Comparison of ENCODE assay signal across 8 cellular contexts in the genomic region with DNA sequence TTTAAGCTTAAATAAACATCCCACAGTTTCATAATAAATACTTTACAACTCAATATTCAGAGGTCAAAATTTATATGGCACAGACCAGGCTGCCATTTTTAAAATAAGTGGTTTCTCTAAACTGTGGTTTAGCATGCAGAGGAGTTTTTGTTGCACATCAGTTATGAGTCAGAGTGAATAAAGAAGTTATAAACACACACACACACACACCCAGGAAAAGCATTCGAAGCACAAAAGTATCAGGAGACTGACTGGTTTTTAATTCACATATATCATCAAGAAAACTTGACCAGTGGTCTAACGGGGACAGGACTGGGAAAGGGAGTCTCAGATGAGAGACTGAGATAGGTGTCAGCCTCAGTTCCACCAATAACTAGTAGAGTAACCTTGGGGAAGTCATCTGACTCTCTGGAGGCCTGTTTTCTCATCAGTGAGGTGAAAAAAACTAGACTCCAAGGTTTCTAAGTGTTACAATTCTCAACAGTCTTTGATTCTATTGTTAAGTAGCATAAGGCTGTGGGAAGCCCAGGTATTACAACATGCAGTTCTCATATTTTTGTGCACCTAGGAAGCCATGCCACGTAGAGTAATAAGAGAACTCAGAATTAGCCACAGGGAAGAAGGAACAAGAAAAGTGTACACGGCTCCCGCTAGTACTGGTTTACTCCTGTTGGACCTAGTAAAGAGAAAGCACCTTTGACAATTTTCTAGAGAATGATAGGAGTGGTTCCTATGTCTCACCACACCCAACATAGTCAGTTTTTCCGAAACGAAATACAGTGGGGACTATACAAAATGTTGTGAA. TPM values are rescaled to one million over a fixed set of nuclear protein-coding genes. Genes with fewer than 3 reads are reported as not detected.
DNase-seq lines count a peak whose midpoint lies in the region; ATAC-seq lines count a peak whose summit lies in the region.

No MANE protein-coding gene starts in this region.

- ATAC-seq in HG03139 (IDR thresholded peaks at IDR 0.05; ENCODE audit: unreplicated experiment) = no peak
- ATAC-seq in HG03439 (IDR thresholded peaks at IDR 0.05; ENCODE audit: unreplicated experiment) = no peak
- ATAC-seq in HG02938 (IDR thresholded peaks at IDR 0.05; ENCODE audit: unreplicated experiment) = no peak

- DNase-seq in ELR (ENCODE audit: low read depth) (peak; percentile 91), HT-29 (ENCODE audit: low spot score) (peak; percentile 21), fibroblast of peridontal ligament (ENCODE audit: extremely low read depth) (peak; percentile 90)
- DNase-seq in activated CD4-positive, alpha-beta T cell treated with anti-CD3 and anti-CD28 coated beads for 48 hours = peak; percentile 56
- peak; percentile 62 for DNase-seq in stimulated activated CD4-positive, alpha-beta T cell treated with anti-CD3 and anti-CD28 coated beads, Interleukin-4, amount 100 ng/mL, for 24 hours

RNA-seq across cellular contexts. Expression of a gene that starts 5.2 kb away (rescaled TPM):
- 3.7 and 6.1 TPM in 2 replicates for total RNA-seq in HT-29 (2014; rRNA removed; shearing (Covaris generic))

RNA-seq across cellular contexts. Expression of a gene that starts 36.0 kb away (rescaled TPM):
- total RNA-seq in HT-29 (2014; rRNA removed; shearing (Covaris generic)) = 3.0 and 5.3 TPM in 2 replicates

Comparison
In these comparisons a context has a peak if more than half of its experiments do, and no peak if none do; other contexts are left out.
1. DNase-seq: peak in every context shown above with its lines; median percentile 91 in ELR; 90 in fibroblast of peridontal ligament; 62 in stimulated activated CD4-positive, alpha-beta T cell treated with anti-CD3 and anti-CD28 coated beads, Interleukin-4, amount 100 ng/mL, for 24 hours; 56 in activated CD4-positive, alpha-beta T cell treated with anti-CD3 and anti-CD28 coated beads for 48 hours; 21 in HT-29.